1 cellular context compared by ENCODE assay signal in genomic region chr2:26602575-26602974, GRCh38.
TF ChIP-seq lines count a peak whose summit lies in the region.

No MANE protein-coding gene starts in this region.

TF ChIP-seq in HepG2, 621 proteins besides CTCF, POLR2A, EP300 and RAD21 (continued from another document):
- TF ChIP-seq ZHX1 (CRISPR knock-in tag; IDR thresholded peaks at IDR 0.05; ENCODE audit: low read depth): no peak
- TF ChIP-seq ZNF550 (CRISPR knock-in tag; IDR thresholded peaks at IDR 0.05; ENCODE audit: borderline replicate concordance): no peak
- peak; percentile 60; the same call in 1 of the 2 replicates for TF ChIP-seq CEBPB (IDR thresholded peaks at IDR 0.05; ENCODE audit: borderline replicate concordance, low read depth, low read length)
